13 cellular contexts compared by ENCODE assay signal in genomic region chr5:56692359-56693219, GRCh38.
DNase-seq lines count a peak whose midpoint lies in the region; ATAC-seq, FAIRE-seq and TF ChIP-seq lines count a peak whose summit lies in the region.
"Had no signal": no experiment of that assay in that cellular context is flagged by ENCODE, and none has a peak within 500 bp of the region (broad histone marks: within the 10 kb centered on the region; RNA-seq: fewer than 3 reads in every experiment).

No MANE protein-coding gene starts in this region.

- no peak overlapping the region for H3K4me3 Mint-ChIP-seq in CD14-positive monocyte
- H3K4me3 Mint-ChIP-seq in activated T-helper 1 cell treated with anti-CD3 and anti-CD28 coated beads, Interleukin-12 subunit alpha, Interleukin-12 subunit beta, Interleukin-2, Interleukin-4 antibody, amounts not matched to agents 30 ng/mL and 10 ng/mL and 1 ng/mL, durations not matched to agents 14 hours and 24 hours and 36 hours, result peak overlapping the region; percentile 67

- H3K27me3 Mint-ChIP-seq in CD14-positive monocyte (ENCODE audit: low read depth in 3 of 3), result peaks cover 0 to 3% (median 0%) of the 10 kb centered on the region in 3 donors
- H3K27me3 Mint-ChIP-seq in activated T-helper 1 cell treated with anti-CD3 and anti-CD28 coated beads, Interleukin-12 subunit alpha, Interleukin-12 subunit beta, Interleukin-2, Interleukin-4 antibody, amounts not matched to agents 30 ng/mL and 10 ng/mL and 1 ng/mL, durations not matched to agents 14 hours and 24 hours and 36 hours (ENCODE audit: insufficient read depth), result no peaks in the 10 kb centered on the region

- intact Hi-C loops in CD14-positive monocyte (cut with micrococcal nuclease), result no loop called here
- intact Hi-C loops in activated T-helper 1 cell treated with anti-CD3 and anti-CD28 coated beads, Interleukin-12 subunit alpha, Interleukin-12 subunit beta, Interleukin-2, Interleukin-4 antibody, amounts not matched to agents 30 ng/mL and 10 ng/mL and 1 ng/mL, durations not matched to agents 14 hours and 24 hours and 36 hours (cut with micrococcal nuclease), result loop anchor here (1.0 to 10.0 kb wide), 7 partner anchors 19 to 482 kb away; partner anchors contain the start of gene GPBP1

- peaks cover 59% of the 10 kb centered on the region for H3K4me1 Mint-ChIP-seq in CD14-positive monocyte
- peaks cover 84% of the 10 kb centered on the region for H3K4me1 Mint-ChIP-seq in activated T-helper 1 cell treated with anti-CD3 and anti-CD28 coated beads, Interleukin-12 subunit alpha, Interleukin-12 subunit beta, Interleukin-2, Interleukin-4 antibody, amounts not matched to agents 30 ng/mL and 10 ng/mL and 1 ng/mL, durations not matched to agents 14 hours and 24 hours and 36 hours (ENCODE audit: low read depth)

- peak overlapping the region; percentile 6 to 86 (median 50) for H3K27ac Mint-ChIP-seq in CD14-positive monocyte
- H3K27ac Mint-ChIP-seq in activated T-helper 1 cell treated with anti-CD3 and anti-CD28 coated beads, Interleukin-12 subunit alpha, Interleukin-12 subunit beta, Interleukin-2, Interleukin-4 antibody, amounts not matched to agents 30 ng/mL and 10 ng/mL and 1 ng/mL, durations not matched to agents 14 hours and 24 hours and 36 hours, result peak overlapping the region; percentile 73

- ATAC-seq in HG03103 (IDR thresholded peaks at IDR 0.05; ENCODE audit: low read depth, unreplicated experiment), result peak; percentile 45
- ATAC-seq in HG03442 (IDR thresholded peaks at IDR 0.05; ENCODE audit: unreplicated experiment), result no peak

- DNase-seq in CD14-positive monocyte (ENCODE audit: low spot score), result no peak
- DNase-seq in GM18507 (ENCODE audit: extremely low spot score, insufficient read length, low read depth), result no peak
- no peak for DNase-seq in activated T-helper 1 cell treated with anti-CD3 and anti-CD28 coated beads, Interleukin-12 subunit alpha, Interleukin-12 subunit beta, Interleukin-2, Interleukin-4 antibody, amounts not matched to agents 30 ng/mL and 10 ng/mL and 1 ng/mL, durations not matched to agents 14 hours and 24 hours and 36 hours (ENCODE audit: low spot score)
- no peak for DNase-seq in KG1 (lab: John Stamatoyannopoulos, UW)
- DNase-seq in SW 1271 (lab: John Stamatoyannopoulos, UW), result no peak
- no peak for DNase-seq in NCI-H187 (lab: John Stamatoyannopoulos, UW)
- DNase-seq: activated gamma-delta T cell, esophagus squamous epithelium, GF-D8, mammary epithelial cell, ovary had no signal

- no peaks in the 10 kb centered on the region for H3K36me3 Mint-ChIP-seq in CD14-positive monocyte
- peaks cover 4% of the 10 kb centered on the region for H3K36me3 Mint-ChIP-seq in activated T-helper 1 cell treated with anti-CD3 and anti-CD28 coated beads, Interleukin-12 subunit alpha, Interleukin-12 subunit beta, Interleukin-2, Interleukin-4 antibody, amounts not matched to agents 30 ng/mL and 10 ng/mL and 1 ng/mL, durations not matched to agents 14 hours and 24 hours and 36 hours (ENCODE audit: low read depth)

- peak; percentile 63 for FAIRE-seq in GM18507 (lab: Jason Lieb, UNC)

- peaks cover 0 to 2% (median 0%) of the 10 kb centered on the region in 7 donors for H3K9me3 Mint-ChIP-seq in CD14-positive monocyte
- peaks cover 10% of the 10 kb centered on the region for H3K9me3 Mint-ChIP-seq in activated T-helper 1 cell treated with anti-CD3 and anti-CD28 coated beads, Interleukin-12 subunit alpha, Interleukin-12 subunit beta, Interleukin-2, Interleukin-4 antibody, amounts not matched to agents 30 ng/mL and 10 ng/mL and 1 ng/mL, durations not matched to agents 14 hours and 24 hours and 36 hours

- TF ChIP-seq CTCF in CD14-positive monocyte (IDR thresholded peaks at IDR 0.05), result no peak
